ENCODE assay signal across 18 cellular contexts in genomic region chr21:43027846-43028731, GRCh38.
"Had no signal": no experiment of that assay in that cellular context is flagged by ENCODE, and none has a peak within 500 bp of the region (broad histone marks: within the 10 kb centered on the region; RNA-seq: fewer than 3 reads in every experiment).

No MANE protein-coding gene starts in this region.

- H3K27me3 ChIP-seq: breast epithelium, foreskin keratinocyte, suprapubic skin, upper lobe of left lung had no signal

- DNase-seq: activated CD4-positive, alpha-beta T cell treated with anti-CD3 and anti-CD28 coated beads, Interleukin-2, amount 10 ng/mL, durations not matched to agents 7 days and 5 days; activated CD8-positive, alpha-beta T cell treated with anti-CD3 and anti-CD28 coated beads, Interleukin-2, amount 10 ng/mL, durations not matched to agents 7 days and 5 days; activated naive CD4-positive, alpha-beta T cell treated with anti-CD3 and anti-CD28 coated beads, Interleukin-2, amount 10 ng/mL, durations not matched to agents 7 days and 5 days; activated naive CD8-positive, alpha-beta T cell treated with anti-CD3 and anti-CD28 coated beads, Interleukin-2, amount 50 U/mL, for 24 hours; activated T-cell treated with anti-CD3 and anti-CD28 coated beads, Interleukin-2, amount 50 U/mL, for 24 hours; effector memory CD8-positive, alpha-beta T cell; foreskin keratinocyte; nephron progenitor cell; retina; stimulated activated CD4-positive, alpha-beta T cell treated with anti-CD3 and anti-CD28 coated beads, Interleukin-15, amount 100 ng/mL, for 24 hours; stimulated activated CD4-positive, alpha-beta T cell treated with anti-CD3 and anti-CD28 coated beads, Interleukin-4, amount 100 ng/mL, for 1 hour; stimulated activated naive CD8-positive, alpha-beta T cell treated with anti-CD3 and anti-CD28 coated beads, Interleukin-15, amount 100 ng/mL, for 72 hours; T1000; upper lobe of left lung had no signal

- ATAC-seq: activated CD4-positive, CD25-positive, alpha-beta regulatory T cell treated with anti-CD3 and anti-CD28 coated beads, Interleukin-2, amount 50 U/mL, for 24 hours; activated CD8-positive, alpha-beta T cell treated with anti-CD3 and anti-CD28 coated beads, Interleukin-2, amount 10 ng/mL, durations not matched to agents 7 days and 5 days; activated naive CD8-positive, alpha-beta T cell treated with anti-CD3 and anti-CD28 coated beads, Interleukin-2, amount 50 U/mL, for 24 hours; effector memory CD8-positive, alpha-beta T cell; foreskin keratinocyte; stimulated activated naive CD8-positive, alpha-beta T cell treated with anti-CD3 and anti-CD28 coated beads, Interleukin-15, amount 100 ng/mL, for 72 hours had no signal

- H3K4me1 ChIP-seq: breast epithelium, foreskin keratinocyte, suprapubic skin, upper lobe of left lung had no signal

- H3K9me3 ChIP-seq: breast epithelium, suprapubic skin, upper lobe of left lung had no signal

- H3K9me3 Mint-ChIP-seq: activated CD4-positive, alpha-beta T cell treated with anti-CD3 and anti-CD28 coated beads, Interleukin-2, amount 10 ng/mL, durations not matched to agents 7 days and 5 days; activated naive CD4-positive, alpha-beta T cell treated with anti-CD3 and anti-CD28 coated beads, Interleukin-2, amount 10 ng/mL, durations not matched to agents 7 days and 5 days; activated naive CD8-positive, alpha-beta T cell treated with anti-CD3 and anti-CD28 coated beads, Interleukin-2, amount 50 U/mL, for 24 hours; activated T-cell treated with anti-CD3 and anti-CD28 coated beads, Interleukin-2, amount 50 U/mL, for 24 hours; effector memory CD8-positive, alpha-beta T cell; nephron progenitor cell; stimulated activated naive CD8-positive, alpha-beta T cell treated with anti-CD3 and anti-CD28 coated beads, Interleukin-15, amount 100 ng/mL, for 72 hours had no signal

- H3K4me3 Mint-ChIP-seq: activated CD4-positive, alpha-beta T cell treated with anti-CD3 and anti-CD28 coated beads, Interleukin-2, amount 10 ng/mL, durations not matched to agents 7 days and 5 days; activated CD8-positive, alpha-beta T cell treated with anti-CD3 and anti-CD28 coated beads, Interleukin-2, amount 10 ng/mL, durations not matched to agents 7 days and 5 days; activated naive CD4-positive, alpha-beta T cell treated with anti-CD3 and anti-CD28 coated beads, Interleukin-2, amount 10 ng/mL, durations not matched to agents 7 days and 5 days; activated naive CD8-positive, alpha-beta T cell treated with anti-CD3 and anti-CD28 coated beads, Interleukin-2, amount 50 U/mL, for 24 hours; activated T-cell treated with anti-CD3 and anti-CD28 coated beads, Interleukin-2, amount 50 U/mL, for 24 hours; effector memory CD8-positive, alpha-beta T cell; nephron progenitor cell; stimulated activated naive CD8-positive, alpha-beta T cell treated with anti-CD3 and anti-CD28 coated beads, Interleukin-15, amount 100 ng/mL, for 72 hours had no signal

- H3K27ac ChIP-seq: breast epithelium, epithelial cell of prostate, foreskin keratinocyte, suprapubic skin, upper lobe of left lung had no signal

- H3K36me3 ChIP-seq: breast epithelium had no signal

- H3K4me3 ChIP-seq: breast epithelium, suprapubic skin, upper lobe of left lung had no signal

- H3K4me1 Mint-ChIP-seq: activated CD4-positive, alpha-beta T cell treated with anti-CD3 and anti-CD28 coated beads, Interleukin-2, amount 10 ng/mL, durations not matched to agents 7 days and 5 days; activated naive CD4-positive, alpha-beta T cell treated with anti-CD3 and anti-CD28 coated beads, Interleukin-2, amount 10 ng/mL, durations not matched to agents 7 days and 5 days; activated naive CD8-positive, alpha-beta T cell treated with anti-CD3 and anti-CD28 coated beads, Interleukin-2, amount 50 U/mL, for 24 hours; nephron progenitor cell; stimulated activated naive CD8-positive, alpha-beta T cell treated with anti-CD3 and anti-CD28 coated beads, Interleukin-15, amount 100 ng/mL, for 72 hours had no signal

- H3K27me3 Mint-ChIP-seq: activated CD4-positive, alpha-beta T cell treated with anti-CD3 and anti-CD28 coated beads, Interleukin-2, amount 10 ng/mL, durations not matched to agents 7 days and 5 days; activated naive CD4-positive, alpha-beta T cell treated with anti-CD3 and anti-CD28 coated beads, Interleukin-2, amount 10 ng/mL, durations not matched to agents 7 days and 5 days; activated naive CD8-positive, alpha-beta T cell treated with anti-CD3 and anti-CD28 coated beads, Interleukin-2, amount 50 U/mL, for 24 hours; activated T-cell treated with anti-CD3 and anti-CD28 coated beads, Interleukin-2, amount 50 U/mL, for 24 hours; effector memory CD8-positive, alpha-beta T cell; stimulated activated naive CD8-positive, alpha-beta T cell treated with anti-CD3 and anti-CD28 coated beads, Interleukin-15, amount 100 ng/mL, for 72 hours had no signal

- H3K27ac Mint-ChIP-seq: activated CD4-positive, alpha-beta T cell treated with anti-CD3 and anti-CD28 coated beads, Interleukin-2, amount 10 ng/mL, durations not matched to agents 7 days and 5 days; activated CD8-positive, alpha-beta T cell treated with anti-CD3 and anti-CD28 coated beads, Interleukin-2, amount 10 ng/mL, durations not matched to agents 7 days and 5 days; activated naive CD4-positive, alpha-beta T cell treated with anti-CD3 and anti-CD28 coated beads, Interleukin-2, amount 10 ng/mL, durations not matched to agents 7 days and 5 days; activated naive CD8-positive, alpha-beta T cell treated with anti-CD3 and anti-CD28 coated beads, Interleukin-2, amount 50 U/mL, for 24 hours; activated T-cell treated with anti-CD3 and anti-CD28 coated beads, Interleukin-2, amount 50 U/mL, for 24 hours had no signal
